11 cellular contexts compared by ENCODE assay signal in genomic region chr16:71214771-71215381, GRCh38. TPM values are rescaled to one million over a fixed set of nuclear protein-coding genes. Genes with fewer than 3 reads are reported as not detected.
A peak's percentile ranks its signal among the peaks of the same experiment; 100 is the strongest.
DNase-seq lines count a peak whose midpoint lies in the region; TF ChIP-seq lines count a peak whose summit lies in the region.
"Had no signal": no experiment of that assay in that cellular context is flagged by ENCODE, and none has a peak within 500 bp of the region (broad histone marks: within the 10 kb centered on the region; RNA-seq: fewer than 3 reads in every experiment).

No MANE protein-coding gene starts in this region.

- no peak overlapping the region for H2BK5ac ChIP-seq in trophoblast cell (ENCODE audit: low read depth, low read length, poor library complexity)

- H3K27ac Mint-ChIP-seq in chondrocyte (ENCODE audit: unreplicated experiment), result no peak overlapping the region

- no peak overlapping the region for H3K14ac ChIP-seq in trophoblast cell (ENCODE audit: low read length)

- no peak overlapping the region for H3K4me3 ChIP-seq in trophoblast cell (ENCODE audit: low read depth, low read length)
- H3K4me3 ChIP-seq: colonic mucosa, sigmoid colon, SJSA1 had no signal

- H3K4me1 Mint-ChIP-seq in chondrocyte (ENCODE audit: low read depth), result no peaks in the 10 kb centered on the region

- no peaks in the 10 kb centered on the region for H3K79me1 ChIP-seq in trophoblast cell (ENCODE audit: low read length)

- H4K8ac ChIP-seq in trophoblast cell (ENCODE audit: low read depth, low read length), result no peak overlapping the region

- no peaks in the 10 kb centered on the region for H3K27me3 ChIP-seq in trophoblast cell (ENCODE audit: insufficient read depth, low read length)
- H3K27me3 ChIP-seq: colonic mucosa, sigmoid colon had no signal

- peaks cover 2% of the 10 kb centered on the region for H3K9me3 Mint-ChIP-seq in chondrocyte (ENCODE audit: low read depth)

- no CpG with 5 or more reads among the region's 1 CpG for WGBS in trophoblast cell (ENCODE audit: extremely low coverage, insufficient coverage, insufficient read length)

- H3K18ac ChIP-seq in trophoblast cell (ENCODE audit: low read length), result no peak overlapping the region

- H3K79me2 ChIP-seq in trophoblast cell (ENCODE audit: control insufficient read depth, insufficient read depth, low read length, poor library complexity), result no peaks in the 10 kb centered on the region

- no peak overlapping the region for H4K12ac ChIP-seq in trophoblast cell (ENCODE audit: low read depth, low read length)

- peaks cover 13% of the 10 kb centered on the region for H3K27me3 Mint-ChIP-seq in chondrocyte (ENCODE audit: low read depth)

- no peak overlapping the region for H4K91ac ChIP-seq in trophoblast cell (ENCODE audit: low read depth, low read length)

- no peak overlapping the region for H3K4ac ChIP-seq in trophoblast cell (ENCODE audit: low read depth, low read length)

- H3K4me2 ChIP-seq in trophoblast cell (ENCODE audit: low read length), result peak overlapping the region; percentile 29

- H3K27ac ChIP-seq in trophoblast cell (ENCODE audit: low read depth, low read length), result no peak overlapping the region
- H3K27ac ChIP-seq: colonic mucosa, sigmoid colon, SJSA1 had no signal

- H3K36me3 Mint-ChIP-seq in chondrocyte (ENCODE audit: low read depth), result no peaks in the 10 kb centered on the region

- H2AK5ac ChIP-seq in trophoblast cell (ENCODE audit: low read length), result no peak overlapping the region

- H2BK12ac ChIP-seq in trophoblast cell (ENCODE audit: low read length), result no peak overlapping the region

- DNase-seq in NCI-H510A treated with DMSO at 0.1 percent for 48 hours (lab: John Stamatoyannopoulos, UW) (peak; percentile 50), NCI-H510A (lab: John Stamatoyannopoulos, UW) (no peak), NCI-H1105 (lab: John Stamatoyannopoulos, UW) (peak; percentile 47), chondrocyte (ENCODE audit: low spot score) (no peak), trophoblast cell (peak in 1 of 2 donors; percentile 14)
- DNase-seq in activated CD4-positive, alpha-beta T cell treated with anti-CD3 and anti-CD28 coated beads for 4 hours, result no peak
- DNase-seq in stimulated activated CD4-positive, alpha-beta T cell treated with anti-CD3 and anti-CD28 coated beads, Interleukin-4, amount 100 ng/mL, for 24 hours, result no peak
- no peak for DNase-seq in NK-92 treated with Interleukin-12 subunit alpha and Interleukin-12 subunit beta, amount 100 ng/mL, for 24 hours (lab: John Stamatoyannopoulos, UW)
- DNase-seq: colonic mucosa, sigmoid colon had no signal

- no peak overlapping the region for H3K23ac ChIP-seq in trophoblast cell (ENCODE audit: low read length)

- H3K36me3 ChIP-seq in trophoblast cell (ENCODE audit: control insufficient read depth in 1 of 2, insufficient read depth in 2 of 2, low read length in 2 of 2), result no peaks in the 10 kb centered on the region
- H3K36me3 ChIP-seq: colonic mucosa, sigmoid colon, SJSA1 had no signal

- H3K4me3 Mint-ChIP-seq in chondrocyte (ENCODE audit: unreplicated experiment), result no peak overlapping the region

- H2AFZ ChIP-seq in trophoblast cell (ENCODE audit: insufficient read depth, low read length, poor library complexity), result no peak overlapping the region

- H3K4me1 ChIP-seq in trophoblast cell (ENCODE audit: control insufficient read depth in 1 of 2, insufficient read depth in 2 of 2, low read length in 2 of 2), result no peaks in the 10 kb centered on the region
- H3K4me1 ChIP-seq: colonic mucosa, sigmoid colon, SJSA1 had no signal

- H3K9me3 ChIP-seq in trophoblast cell (ENCODE audit: insufficient read depth, low read depth, low read length), result no peaks in the 10 kb centered on the region
- H3K9me3 ChIP-seq: colonic mucosa, SJSA1 had no signal

- H3K9ac ChIP-seq in trophoblast cell (ENCODE audit: low read length), result no peak overlapping the region

- H2BK120ac ChIP-seq in trophoblast cell (ENCODE audit: insufficient read depth, low read length, poor library complexity), result no peak overlapping the region

- TF ChIP-seq CTCF in chondrocyte (IDR thresholded peaks at IDR 0.05), result peak; percentile 37

RNA-seq across cellular contexts. Expression of gene HYDIN, which starts 15.6 kb away (rescaled TPM):
- not detected in 3 replicates for total RNA-seq in chondrocyte
- 0.12 and 0.18 TPM in 2 replicates for polyA plus RNA-seq in trophoblast cell (2013)

Comparison
In these comparisons a context has a peak if more than half of its experiments do, and no peak if none do; other contexts are left out.
1. DNase-seq: peak in NCI-H510A treated with DMSO at 0.1 percent for 48 hours (single experiment) and NCI-H1105 (single experiment); none in NCI-H510A (single experiment), chondrocyte (single experiment), activated CD4-positive, alpha-beta T cell treated with anti-CD3 and anti-CD28 coated beads for 4 hours (0 of 2), stimulated activated CD4-positive, alpha-beta T cell treated with anti-CD3 and anti-CD28 coated beads, Interleukin-4, amount 100 ng/mL, for 24 hours (single experiment) and NK-92 treated with Interleukin-12 subunit alpha and Interleukin-12 subunit beta, amount 100 ng/mL, for 24 hours (single experiment).